19 cellular contexts compared by ENCODE assay signal in the genomic region with DNA sequence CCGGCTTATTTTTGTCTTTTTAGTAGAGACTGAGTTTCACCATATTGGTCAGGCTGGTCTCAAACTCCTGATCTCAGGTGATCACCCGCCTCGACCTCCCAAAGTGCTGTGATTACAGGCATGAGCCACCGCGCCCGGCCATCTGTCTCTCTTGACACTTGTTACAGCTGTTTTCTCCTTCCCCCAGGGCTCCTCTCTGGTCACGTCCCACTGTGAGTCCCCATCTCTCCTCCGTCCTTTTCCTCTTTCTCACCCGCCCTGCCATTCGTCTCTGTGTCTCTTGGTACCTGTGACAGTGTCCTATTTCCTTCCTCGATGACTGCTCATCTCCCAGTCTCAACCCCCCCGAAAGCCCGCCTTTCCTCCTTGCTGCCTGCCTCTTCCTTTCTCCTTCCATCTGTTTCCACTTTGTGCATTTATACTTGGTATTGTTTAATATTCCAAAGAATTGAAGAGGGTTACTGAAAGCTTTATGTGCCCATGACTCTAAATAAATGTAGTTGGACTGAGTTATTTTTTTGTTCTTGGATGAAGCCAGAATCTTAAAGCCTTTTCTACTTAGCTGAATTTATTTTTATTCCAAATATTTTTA.
"Had no signal": no experiment of that assay in that cellular context is flagged by ENCODE, and none has a peak within 500 bp of the region (broad histone marks: within the 10 kb centered on the region; RNA-seq: fewer than 3 reads in every experiment).

No MANE protein-coding gene starts in this region.

- H3K27ac ChIP-seq: brain microvascular endothelial cell, gastroesophageal sphincter, neural progenitor cell, parathyroid adenoma, transverse colon had no signal

- H3K4me3 ChIP-seq: gastroesophageal sphincter, neural progenitor cell, transverse colon had no signal

- H3K4me1 ChIP-seq: neural progenitor cell, parathyroid adenoma had no signal

- ATAC-seq: gastroesophageal sphincter, left colon, SK-N-SH treated with all-trans-retinoic acid at 6 μM for 48 hours had no signal

- H3K36me3 ChIP-seq: brain microvascular endothelial cell, neural progenitor cell, transverse colon had no signal

- DNase-seq: activated CD4-positive, alpha-beta T cell treated with anti-CD3 and anti-CD28 coated beads for 1 hour; activated CD4-positive, alpha-beta T cell treated with anti-CD3 and anti-CD28 coated beads, Interleukin-2, amount 50 U/mL, for 4 hours; activated gamma-delta T cell treated with Interleukin-2 at 50 U/mL for 16 hours; activated naive CD8-positive, alpha-beta T cell treated with anti-CD3 and anti-CD28 coated beads for 36 hours; brain microvascular endothelial cell; cerebellar nuclear complex; erythroblast; left colon; naive B cell; stimulated activated CD4-positive, alpha-beta T cell treated with anti-CD3 and anti-CD28 coated beads, Interleukin-15, amount 100 ng/mL, for 24 hours; stimulated activated CD4-positive, alpha-beta T cell treated with anti-CD3 and anti-CD28 coated beads, Interleukin-4, amount 100 ng/mL, for 1 hour; stimulated activated naive CD4-positive, alpha-beta T cell; T-helper 1 cell; T1000; transverse colon had no signal

- H3K9me3 ChIP-seq: gastroesophageal sphincter, transverse colon had no signal

- H3K27me3 ChIP-seq: brain microvascular endothelial cell, gastroesophageal sphincter, neural progenitor cell, transverse colon had no signal
